24 cellular contexts compared by ENCODE assay signal in the genomic region with DNA sequence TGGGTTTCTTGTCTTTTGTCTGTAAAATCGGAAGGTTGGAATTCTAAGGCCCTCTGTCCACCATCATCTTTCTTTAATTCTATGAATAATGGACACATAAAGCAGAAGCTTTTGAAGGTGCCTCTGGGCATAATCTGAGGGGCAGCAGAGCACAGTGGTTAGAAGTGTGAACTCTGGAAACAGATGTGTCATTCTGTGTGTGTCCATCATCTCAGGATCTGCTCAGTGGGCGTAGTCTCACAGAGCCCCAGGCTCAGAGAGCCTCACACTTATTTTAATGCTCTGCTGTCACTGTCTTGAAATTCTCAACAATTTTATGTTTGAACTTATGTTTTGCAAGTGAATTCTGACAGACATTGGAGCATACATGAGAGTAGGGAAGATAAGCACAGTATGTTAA.
"Had no signal": no experiment of that assay in that cellular context is flagged by ENCODE, and none has a peak within 500 bp of the region (broad histone marks: within the 10 kb centered on the region; RNA-seq: fewer than 3 reads in every experiment).

No MANE protein-coding gene starts in this region.

- H3K9me3 Mint-ChIP-seq: activated naive CD8-positive, alpha-beta T cell treated with anti-CD3 and anti-CD28 coated beads, Interleukin-2, amount 10 ng/mL, durations not matched to agents 7 days and 5 days; IgD-negative memory B cell had no signal

- H3K27ac ChIP-seq: adrenal gland, KMS-11, RWPE1, SJCRH30, WERI-Rb-1 had no signal

- H3K4me3 Mint-ChIP-seq: activated naive CD8-positive, alpha-beta T cell treated with anti-CD3 and anti-CD28 coated beads, Interleukin-2, amount 10 ng/mL, durations not matched to agents 7 days and 5 days; IgD-negative memory B cell had no signal

- H3K27ac Mint-ChIP-seq: activated naive CD8-positive, alpha-beta T cell treated with anti-CD3 and anti-CD28 coated beads, Interleukin-2, amount 10 ng/mL, durations not matched to agents 7 days and 5 days; IgD-negative memory B cell had no signal

- DNase-seq: activated CD4-positive, alpha-beta T cell treated with anti-CD3 and anti-CD28 coated beads for 4 hours; activated CD8-positive, alpha-beta memory T cell treated with anti-CD3 and anti-CD28 coated beads, Interleukin-2, amount 50 U/mL, for 4 hours; activated naive CD4-positive, alpha-beta T cell treated with anti-CD3 and anti-CD28 coated beads, Interleukin-2, amount 50 U/mL, for 16 hours; activated naive CD8-positive, alpha-beta T cell treated with anti-CD3 and anti-CD28 coated beads, Interleukin-2, amount 10 ng/mL, durations not matched to agents 7 days and 5 days; activated T-cell treated with anti-CD3 and anti-CD28 coated beads, Interleukin-2, amount 50 U/mL, for 48 hours; adrenal gland; anterior cingulate cortex; NCI-H1092; NCI-H1417 treated with DMSO at 0.1 percent for 48 hours; NCI-H1694; NCI-H2029 treated with DMSO at 0.1 percent for 48 hours; NCI-H345; NCI-H510A; NCI-H69; NK-92 treated with Interleukin-12 subunit alpha and Interleukin-12 subunit beta, amount 100 ng/mL, for 24 hours; OCI-M1; Right ventricle myocardium superior; SJCRH30; SK-N-SH; WERI-Rb-1 had no signal

- ATAC-seq: Panc1 had no signal

- H3K36me3 Mint-ChIP-seq: activated naive CD8-positive, alpha-beta T cell treated with anti-CD3 and anti-CD28 coated beads, Interleukin-2, amount 10 ng/mL, durations not matched to agents 7 days and 5 days had no signal
